ENCODE assay signal across 1 cellular context in genomic region chr5:115634343-115635132, GRCh38.
TF ChIP-seq lines count a peak whose summit lies in the region.

No MANE protein-coding gene starts in this region.

TF ChIP-seq in HepG2, 621 proteins besides CTCF, POLR2A, EP300 and RAD21 (continued from another document and continues in another):
- TF ChIP-seq ZFP36 (IDR thresholded peaks at IDR 0.05; ENCODE audit: borderline replicate concordance, low read depth, low read length, partially characterized antibody) (no peak), NFKBIZ (CRISPR knock-in tag; IDR thresholded peaks at IDR 0.05) (no peak), HNRNPL (IDR thresholded peaks at IDR 0.05; ENCODE audit: low read depth, low read length) (no peak), CC2D1A (CRISPR knock-in tag; IDR thresholded peaks at IDR 0.05) (no peak), MXI1 (IDR thresholded peaks at IDR 0.05; ENCODE audit: borderline replicate concordance, low read depth, low read length) (peak; percentile 37; the same call in 1 of the 3 replicates), TERF1 (CRISPR knock-in tag; IDR thresholded peaks at IDR 0.05) (no peak), YEATS4 (CRISPR knock-in tag; IDR thresholded peaks at IDR 0.05; ENCODE audit: borderline replicate concordance) (no peak), SP140L (CRISPR knock-in tag; IDR thresholded peaks at IDR 0.05; ENCODE audit: borderline replicate concordance) (0 out of 2 replicates have a peak, but pooled peaks have one; percentile 35), TFDP2 (CRISPR knock-in tag; IDR thresholded peaks at IDR 0.05) (peak; percentile 13; the same call in 1 of the 2 replicates), ATF1 (CRISPR knock-in tag; IDR thresholded peaks at IDR 0.05) (0 out of 2 replicates have a peak, but pooled peaks have one; percentile 31), ZNF530 (CRISPR knock-in tag; IDR thresholded peaks at IDR 0.05; ENCODE audit: low read depth) (no peak), KDM3A (CRISPR knock-in tag; IDR thresholded peaks at IDR 0.05; ENCODE audit: low read depth) (peak; percentile 69; the same call in 1 of the 2 replicates), ASH2L (IDR thresholded peaks at IDR 0.05; ENCODE audit: insufficient read length, low read depth, low read length) (peak; percentile 62), ERF (CRISPR knock-in tag; IDR thresholded peaks at IDR 0.05) (peak; percentile 50; the same call in 1 of the 2 replicates), ELF1 (CRISPR knock-in tag; IDR thresholded peaks at IDR 0.05) (peak; percentile 41; the same call in 1 of the 2 replicates), ZNF672 (CRISPR knock-in tag; IDR thresholded peaks at IDR 0.05) (no peak), CCAR2 (optimal IDR thresholded peaks at IDR 0.05; ENCODE audit: low read depth, low read length) (no peak), SPEN (CRISPR knock-in tag; IDR thresholded peaks at IDR 0.05; ENCODE audit: low read depth) (no peak), TRIM24 (CRISPR knock-in tag; IDR thresholded peaks at IDR 0.05) (no peak), SKIL (CRISPR knock-in tag; IDR thresholded peaks at IDR 0.05; ENCODE audit: borderline replicate concordance) (no peak), KLF11 (CRISPR knock-in tag; IDR thresholded peaks at IDR 0.05) (no peak), SIN3A (IDR thresholded peaks at IDR 0.05; ENCODE audit: borderline replicate concordance, low read depth, low read length) (0 out of 2 replicates have a peak, but pooled peaks have one; percentile 37), TAF15 (IDR thresholded peaks at IDR 0.05; ENCODE audit: low read depth, low read length, poor library complexity, severe bottlenecking) (no peak), MXD4 (CRISPR knock-in tag; IDR thresholded peaks at IDR 0.05) (peak; percentile 37; the same call in 1 of the 2 replicates), PATZ1 (CRISPR knock-in tag; IDR thresholded peaks at IDR 0.05) (peak; percentile 19; the same call in 1 of the 2 replicates), GTF3A (CRISPR knock-in tag; conservative IDR thresholded peaks at IDR 0.05) (no peak), ETS1 (CRISPR knock-in tag; IDR thresholded peaks at IDR 0.05) (no peak), RNF2 (conservative IDR thresholded peaks at IDR 0.05; ENCODE audit: low read depth) (no peak), BCL6 (CRISPR knock-in tag; IDR thresholded peaks at IDR 0.05) (0 out of 2 replicates have a peak, but pooled peaks have one; percentile 12), FOXK1 (CRISPR knock-in tag; IDR thresholded peaks at IDR 0.05; ENCODE audit: borderline replicate concordance, low read depth) (peak; percentile 38; the same call in 1 of the 2 replicates), ZNF180 (CRISPR knock-in tag; IDR thresholded peaks at IDR 0.05; ENCODE audit: borderline replicate concordance, low read depth) (no peak), NCOA5 (CRISPR knock-in tag; IDR thresholded peaks at IDR 0.05) (no peak), MLX (CRISPR knock-in tag; IDR thresholded peaks at IDR 0.05) (no peak), ZNF44 (CRISPR knock-in tag; IDR thresholded peaks at IDR 0.05) (no peak), ELF3 (CRISPR knock-in tag; IDR thresholded peaks at IDR 0.05) (peak; percentile 68), ZNF607 (CRISPR knock-in tag; IDR thresholded peaks at IDR 0.05; ENCODE audit: borderline replicate concordance) (no peak), HNF4A (CRISPR knock-in tag; IDR thresholded peaks at IDR 0.05) (no peak), ZMYM4 (CRISPR knock-in tag; IDR thresholded peaks at IDR 0.05) (peak; percentile 60), ZNF780A (CRISPR knock-in tag; IDR thresholded peaks at IDR 0.05) (no peak), ZNF441 (CRISPR knock-in tag; IDR thresholded peaks at IDR 0.05; ENCODE audit: borderline replicate concordance) (no peak), ZNF205 (CRISPR knock-in tag; IDR thresholded peaks at IDR 0.05) (no peak), ZBTB2 (CRISPR knock-in tag; IDR thresholded peaks at IDR 0.05; ENCODE audit: low read depth) (no peak), ZNF431 (CRISPR knock-in tag; IDR thresholded peaks at IDR 0.05; ENCODE audit: borderline replicate concordance, low read depth) (no peak), ZNF34 (CRISPR knock-in tag; IDR thresholded peaks at IDR 0.05; ENCODE audit: borderline replicate concordance) (no peak), MNT (IDR thresholded peaks at IDR 0.05) (no peak), ZNF136 (CRISPR knock-in tag; IDR thresholded peaks at IDR 0.05; ENCODE audit: low read depth) (no peak), PHF8 (CRISPR knock-in tag; IDR thresholded peaks at IDR 0.05) (peak; percentile 34; the same call in 1 of the 2 replicates), ZNF691 (CRISPR knock-in tag; IDR thresholded peaks at IDR 0.05; ENCODE audit: borderline replicate concordance, low read depth) (no peak), CBX2 (IDR thresholded peaks at IDR 0.05; ENCODE audit: low read depth, low read length) (no peak), CBX2 (CRISPR knock-in tag; IDR thresholded peaks at IDR 0.05; ENCODE audit: low read depth) (no peak), ZSCAN31 (CRISPR knock-in tag; IDR thresholded peaks at IDR 0.05; ENCODE audit: low read depth) (no peak), KLF16 (CRISPR knock-in tag; IDR thresholded peaks at IDR 0.05) (peak in 1 of 2 experiments; percentile 69; a peak in 2 of 4 replicates), ZNF10 (CRISPR knock-in tag; IDR thresholded peaks at IDR 0.05; ENCODE audit: borderline replicate concordance, low read depth) (no peak), STAG1 (CRISPR knock-in tag; IDR thresholded peaks at IDR 0.05) (peak; percentile 88), HMGA1 (CRISPR knock-in tag; conservative IDR thresholded peaks at IDR 0.05) (no peak), SRY (CRISPR knock-in tag; IDR thresholded peaks at IDR 0.05) (no peak), KMT2A (CRISPR knock-in tag; IDR thresholded peaks at IDR 0.05) (no peak), FOSL2 (CRISPR knock-in tag; IDR thresholded peaks at IDR 0.05) (peak; percentile 28; the same call in 1 of the 2 replicates), KLF12 (CRISPR knock-in tag; IDR thresholded peaks at IDR 0.05; ENCODE audit: borderline replicate concordance) (no peak), ZNF382 (CRISPR knock-in tag; IDR thresholded peaks at IDR 0.05; ENCODE audit: borderline replicate concordance) (no peak), GABPA (IDR thresholded peaks at IDR 0.05; ENCODE audit: low read depth, low read length) (no peak), GABPA (CRISPR knock-in tag; IDR thresholded peaks at IDR 0.05; ENCODE audit: low read depth) (peak; percentile 78), ZBTB38 (CRISPR knock-in tag; IDR thresholded peaks at IDR 0.05) (no peak), KLF6 (CRISPR knock-in tag; IDR thresholded peaks at IDR 0.05) (0 out of 2 replicates have a peak, but pooled peaks have one; percentile 36)
